ENCODE assay signal across 1 cellular context in genomic region chr18:32802606-32803451, GRCh38.
TF ChIP-seq lines count a peak whose summit lies in the region.

No MANE protein-coding gene starts in this region.

TF ChIP-seq in HepG2, 621 proteins besides CTCF, POLR2A, EP300 and RAD21:
- TF ChIP-seq ZNF558 (CRISPR knock-in tag; IDR thresholded peaks at IDR 0.05; ENCODE audit: borderline replicate concordance), result peak; percentile 49; the same call in 1 of the 2 replicates
- 0 out of 2 replicates have a peak, but pooled peaks have one; percentile 8 for TF ChIP-seq ARID4A (CRISPR knock-in tag; IDR thresholded peaks at IDR 0.05; ENCODE audit: borderline replicate concordance)
- no peak for TF ChIP-seq ARID2 (CRISPR knock-in tag; IDR thresholded peaks at IDR 0.05; ENCODE audit: borderline replicate concordance)
- peak; percentile 8; the same call in 1 of the 2 replicates for TF ChIP-seq SSRP1 (CRISPR knock-in tag; IDR thresholded peaks at IDR 0.05)
- no peak for TF ChIP-seq ZBTB26 (CRISPR knock-in tag; IDR thresholded peaks at IDR 0.05; ENCODE audit: borderline replicate concordance)
- no peak for TF ChIP-seq ZNF207 (IDR thresholded peaks at IDR 0.05; ENCODE audit: borderline replicate concordance)
- TF ChIP-seq MAFF (IDR thresholded peaks at IDR 0.05; ENCODE audit: low read depth, low read length), result no peak
- no peak for TF ChIP-seq KAT2B (IDR thresholded peaks at IDR 0.05; ENCODE audit: borderline replicate concordance, low read depth, low read length)
- 0 out of 2 replicates have a peak, but pooled peaks have one; percentile 1 for TF ChIP-seq ERF (CRISPR knock-in tag; IDR thresholded peaks at IDR 0.05)
- TF ChIP-seq FOXO1 (CRISPR knock-in tag; IDR thresholded peaks at IDR 0.05), result no peak
- TF ChIP-seq ZNF510 (CRISPR knock-in tag; IDR thresholded peaks at IDR 0.05; ENCODE audit: low read depth), result no peak
- TF ChIP-seq ZNF431 (CRISPR knock-in tag; IDR thresholded peaks at IDR 0.05; ENCODE audit: borderline replicate concordance, low read depth), result no peak
- TF ChIP-seq RBM39 (IDR thresholded peaks at IDR 0.05; ENCODE audit: low read depth, low read length, poor library complexity, severe bottlenecking), result no peak
- TF ChIP-seq ATF2 (CRISPR knock-in tag; IDR thresholded peaks at IDR 0.05), result 0 out of 2 replicates have a peak, but pooled peaks have one; percentile 41
- TF ChIP-seq SPEN (CRISPR knock-in tag; IDR thresholded peaks at IDR 0.05; ENCODE audit: low read depth), result no peak
- no peak for TF ChIP-seq ZNF709 (CRISPR knock-in tag; IDR thresholded peaks at IDR 0.05)
- TF ChIP-seq ZC3H4 (CRISPR knock-in tag; IDR thresholded peaks at IDR 0.05; ENCODE audit: borderline replicate concordance), result peak; percentile 86
- TF ChIP-seq ZBTB38 (CRISPR knock-in tag; IDR thresholded peaks at IDR 0.05), result peak; percentile 39; the same call in 1 of the 2 replicates
- TF ChIP-seq MEIS1 (CRISPR knock-in tag; IDR thresholded peaks at IDR 0.05; ENCODE audit: borderline replicate concordance), result 0 out of 2 replicates have a peak, but pooled peaks have one; percentile 20
- no peak for TF ChIP-seq SOX13 (IDR thresholded peaks at IDR 0.05)
- peak in 1 of 2 experiments; percentile 39; a peak in 1 of 4 replicates for TF ChIP-seq SOX13 (CRISPR knock-in tag; conservative IDR thresholded peaks at IDR 0.05 in 1 of 2, IDR thresholded peaks at IDR 0.05 in 1 of 2)
- no peak for TF ChIP-seq ZEB1 (IDR thresholded peaks at IDR 0.05; ENCODE audit: insufficient replicate concordance, low read depth)
- TF ChIP-seq ZSCAN25 (CRISPR knock-in tag; IDR thresholded peaks at IDR 0.05), result 0 out of 2 replicates have a peak, but pooled peaks have one; percentile 12
- peak; percentile 55 for TF ChIP-seq FOSL2 (CRISPR knock-in tag; IDR thresholded peaks at IDR 0.05)
- TF ChIP-seq AGO1 (IDR thresholded peaks at IDR 0.05; ENCODE audit: low read depth, low read length, poor library complexity, severe bottlenecking), result no peak
- TF ChIP-seq HMGXB4 (CRISPR knock-in tag; IDR thresholded peaks at IDR 0.05; ENCODE audit: borderline replicate concordance in 1 of 2, low read depth in 1 of 2), result peak in 1 of 2 experiments; percentile 29; a peak in 1 of 4 replicates
- no peak for TF ChIP-seq USF2 (IDR thresholded peaks at IDR 0.05; ENCODE audit: low read depth, low read length)
- no peak for TF ChIP-seq USF2 (CRISPR knock-in tag; IDR thresholded peaks at IDR 0.05; ENCODE audit: borderline replicate concordance)
